In the genomic region with DNA sequence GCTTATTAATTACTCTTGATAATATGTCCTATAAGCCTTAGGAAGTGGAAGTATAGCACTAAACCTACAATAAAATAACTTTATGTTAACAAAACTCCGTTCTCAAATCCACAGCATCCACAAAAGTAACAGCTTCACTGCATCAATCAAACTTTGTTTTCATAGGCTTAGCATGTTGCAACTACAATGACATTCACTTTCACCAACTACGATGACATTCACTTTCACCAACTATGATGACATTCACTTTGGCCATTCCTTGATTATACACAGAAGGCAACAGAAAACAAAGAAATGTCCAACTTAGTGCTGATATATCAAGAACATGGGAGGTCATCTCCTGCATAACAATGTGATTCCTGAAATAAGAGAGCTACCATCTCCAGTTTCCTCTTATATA, we compare ENCODE assay signal across 25 cellular contexts.
"Had no signal": no experiment of that assay in that cellular context is flagged by ENCODE, and none has a peak within 500 bp of the region (broad histone marks: within the 10 kb centered on the region; RNA-seq: fewer than 3 reads in every experiment).

No MANE protein-coding gene starts in this region.

- H3K9me3 ChIP-seq: esophagus muscularis mucosa, gastroesophageal sphincter, left lung, ovary, psoas muscle, sigmoid colon, stomach, thyroid gland, vagina had no signal

- H3K36me3 ChIP-seq: ovary, thyroid gland had no signal

- ATAC-seq: effector memory CD8-positive, alpha-beta T cell; foreskin keratinocyte; gastroesophageal sphincter; heart left ventricle; left cardiac atrium; left lung; naive thymus-derived CD8-positive, alpha-beta T cell; right cardiac atrium; stimulated activated effector memory CD8-positive, alpha-beta T cell treated with anti-CD3 and anti-CD28 coated beads, Interleukin-12 subunit alpha, Interleukin-12 subunit beta, amount 100 ng/mL, for 72 hours had no signal

- H3K27me3 ChIP-seq: esophagus muscularis mucosa, foreskin keratinocyte, gastroesophageal sphincter, heart left ventricle, hepatocyte, left lung, ovary, sigmoid colon, stomach, thyroid gland, vagina had no signal

- DNase-seq: cortex of kidney; effector memory CD8-positive, alpha-beta T cell; foreskin keratinocyte; heart left ventricle; left cardiac atrium; left lung; naive thymus-derived CD8-positive, alpha-beta T cell; nephron progenitor cell; occipital lobe; ovary; posterior cingulate gyrus; psoas muscle; right cardiac atrium; sigmoid colon; stimulated activated CD4-positive, alpha-beta T cell treated with anti-CD3 and anti-CD28 coated beads, Interleukin-2, amount 100 ng/mL, for 24 hours; stimulated activated CD4-positive, alpha-beta T cell treated with anti-CD3 and anti-CD28 coated beads, Interleukin-4, amount 100 ng/mL, for 24 hours; stimulated activated naive CD4-positive, alpha-beta T cell treated with Interleukin-2 at 50 U/mL for 16 hours; stomach; thyroid gland; trophoblast cell had no signal

- H3K4me2 ChIP-seq: hepatocyte had no signal

- H3K4me1 ChIP-seq: gastroesophageal sphincter had no signal

- H2AFZ ChIP-seq: hepatocyte had no signal

- H3K4me3 ChIP-seq: esophagus muscularis mucosa, gastroesophageal sphincter, heart left ventricle, hepatocyte, left lung, ovary, psoas muscle, sigmoid colon, stomach, thyroid gland, vagina had no signal

- H3K27ac ChIP-seq: esophagus muscularis mucosa, foreskin keratinocyte, gastroesophageal sphincter, heart left ventricle, hepatocyte, left lung, ovary, psoas muscle, sigmoid colon, stomach, thyroid gland, vagina had no signal
